In the genomic region with DNA sequence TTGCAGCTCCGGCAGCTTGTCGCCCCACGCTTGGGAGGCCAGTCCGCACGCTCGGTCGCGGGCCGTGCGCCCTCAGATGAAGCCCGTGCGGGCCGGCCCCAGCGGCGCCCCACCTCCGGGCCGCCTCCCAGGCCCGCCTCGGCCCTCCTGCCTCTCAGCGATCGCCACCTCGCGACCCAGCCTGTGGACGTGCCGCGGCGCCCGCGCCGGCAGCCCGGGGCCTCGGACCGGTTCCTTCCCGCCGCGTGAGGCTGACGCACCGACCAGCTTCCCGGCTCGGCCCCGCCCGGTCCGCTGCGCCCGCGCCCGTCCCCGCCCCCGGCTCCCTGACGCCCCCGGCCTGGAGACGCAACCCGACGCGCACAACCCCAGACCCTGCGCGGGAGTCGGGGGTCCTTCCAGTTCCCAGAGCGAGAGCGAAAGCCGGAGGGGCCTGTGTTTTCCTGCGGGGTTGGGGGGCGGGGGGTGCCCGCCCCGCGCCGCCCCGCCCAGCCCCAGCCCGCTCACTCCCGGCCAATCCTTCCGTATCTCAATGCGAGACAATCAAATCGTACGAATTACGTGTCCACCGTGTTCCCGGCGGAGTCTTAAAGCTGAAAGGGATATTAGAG, we compare ENCODE assay signal across 8 cellular contexts. TPM values are rescaled to one million over a fixed set of nuclear protein-coding genes. Genes with fewer than 3 reads are reported as not detected.
DNase-seq lines count a peak whose midpoint lies in the region; ATAC-seq and TF ChIP-seq lines count a peak whose summit lies in the region.

Gene ERO1A (minus strand): TSS at position 78 of the 611 bp plus-strand sequence. CDS start 77 bp downstream, at position 1.

- H3K36me3 ChIP-seq in adipocyte (ENCODE audit: control insufficient read depth, insufficient read depth, low read length, severe bottlenecking) = no peaks in the 10 kb centered on the region
- H3K36me3 ChIP-seq in upper lobe of right lung = no peaks in the 10 kb centered on the region

- peak within 1 kb of the TSS; percentile 96 for H3K9ac ChIP-seq in adipocyte (ENCODE audit: low read length)

- peak; percentile 96 for ATAC-seq in upper lobe of right lung

- TF ChIP-seq CTCF in GM10266 (IDR thresholded peaks at IDR 0.05; ENCODE audit: control insufficient read depth, insufficient read depth, low read depth, missing control alignments) = peak; percentile 26
- no peak for TF ChIP-seq CTCF in HFF-Myc (IDR thresholded peaks at IDR 0.05; ENCODE audit: low read depth, low read length, missing control alignments)
- TF ChIP-seq CTCF in upper lobe of right lung (IDR thresholded peaks at IDR 0.05) = no peak

- H3K4me3 ChIP-seq in HFF-Myc (replicated peaks; ENCODE audit: low read depth, low read length) (peak within 1 kb of the TSS; percentile 88), adipocyte (ENCODE audit: low read length) (peak within 1 kb of the TSS; percentile 96), upper lobe of right lung (peak within 1 kb of the TSS; percentile 97)

- DNase-seq in GM10266 (ENCODE audit: extremely low spot score) (peak; percentile 83), HFF-Myc (ENCODE audit: extremely low read depth, low read depth) (peak; percentile 40), MV-4-11 (lab: John Stamatoyannopoulos, UW) (peak; percentile 44), SW 1271 (lab: John Stamatoyannopoulos, UW) (peak; percentile 50 to 84), adipocyte (ENCODE audit: low read depth) (peak; percentile 94), cardiac septum (ENCODE audit: low spot score) (peak; percentile 93), posterior cingulate gyrus (peak; percentile 46 to 95 (median 72)), upper lobe of right lung (peak; percentile 95)

- H3K27me3 ChIP-seq in adipocyte (replicated peaks; ENCODE audit: control insufficient read depth, insufficient read depth, low read length) = no peaks in the 10 kb centered on the region
- H3K27me3 ChIP-seq in upper lobe of right lung = no peaks in the 10 kb centered on the region

- H3K9me3 ChIP-seq in adipocyte (ENCODE audit: control insufficient read depth, low read length) (no peaks in the 10 kb centered on the region), upper lobe of right lung (no peaks in the 10 kb centered on the region)

- H3K4me1 ChIP-seq in adipocyte (ENCODE audit: control insufficient read depth, insufficient read depth, low read length) (peaks cover 31% of the 10 kb centered on the region), upper lobe of right lung (peaks cover 27% of the 10 kb centered on the region)

- H3K27ac ChIP-seq in upper lobe of right lung = peak within 1 kb of the TSS; percentile 96

- intact Hi-C loops in cardiac septum (cut with DNase I) = loop anchor here (5.0 kb wide), 1 partner anchor 143 kb away; the partner anchor contains the start of genes GPR137C and TXNDC16
- intact Hi-C loops in posterior cingulate gyrus (cut with DNase I) = no loop called here
- intact Hi-C loops in upper lobe of right lung (cut with DNase I) = no loop called here

RNA-seq across cellular contexts. Expression of gene ERO1A, which starts in this region (rescaled TPM):
- total RNA-seq in cardiac septum (17.1 TPM), upper lobe of right lung (47.2 TPM)

Comparison
In these comparisons a context has a peak if more than half of its experiments do, and no peak if none do; other contexts are left out.
1. Peak in every context shown above with its lines: DNase-seq, ATAC-seq, H3K4me3 ChIP-seq and H3K27ac ChIP-seq.
2. DNase-seq: peak in every context shown above with its lines; median percentile 95 in upper lobe of right lung; 94 in adipocyte; 93 in cardiac septum; 83 in GM10266; 72 in posterior cingulate gyrus; 67 in SW 1271; 44 in MV-4-11; 40 in HFF-Myc.